1 cellular context compared by ENCODE assay signal in the genomic region with DNA sequence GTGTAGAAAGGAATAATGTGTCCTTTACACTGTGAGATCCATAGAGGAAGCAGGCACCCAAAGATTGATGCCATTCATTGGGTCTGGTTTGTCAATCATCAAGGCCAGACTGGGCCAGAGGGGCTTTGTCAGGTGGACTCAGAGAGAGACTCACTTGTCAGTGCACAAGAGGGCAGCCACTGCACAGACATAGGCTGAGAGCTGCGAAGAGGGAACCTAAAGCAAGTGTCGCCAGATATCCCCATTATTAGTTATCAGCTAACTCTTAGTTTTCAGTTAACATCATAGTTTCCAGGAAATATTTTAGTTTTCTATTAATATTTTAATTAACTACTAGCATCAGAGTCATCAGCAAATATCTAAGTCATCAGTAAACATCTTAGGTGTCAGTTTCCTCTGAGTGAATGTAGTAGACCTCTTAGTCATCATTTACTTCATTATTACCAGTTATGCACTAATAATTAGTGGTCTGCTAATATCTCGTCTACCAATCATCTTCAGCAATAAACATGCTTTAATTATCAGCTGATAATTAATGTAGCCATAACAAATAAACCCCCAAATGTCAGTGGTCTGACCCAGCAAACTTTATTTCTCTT.
TF ChIP-seq lines count a peak whose summit lies in the region.

No MANE protein-coding gene starts in this region.

TF ChIP-seq in GM23338, 12 proteins besides CTCF, POLR2A, EP300 and RAD21 (continued from another document):
- TF ChIP-seq, protein P1, sequence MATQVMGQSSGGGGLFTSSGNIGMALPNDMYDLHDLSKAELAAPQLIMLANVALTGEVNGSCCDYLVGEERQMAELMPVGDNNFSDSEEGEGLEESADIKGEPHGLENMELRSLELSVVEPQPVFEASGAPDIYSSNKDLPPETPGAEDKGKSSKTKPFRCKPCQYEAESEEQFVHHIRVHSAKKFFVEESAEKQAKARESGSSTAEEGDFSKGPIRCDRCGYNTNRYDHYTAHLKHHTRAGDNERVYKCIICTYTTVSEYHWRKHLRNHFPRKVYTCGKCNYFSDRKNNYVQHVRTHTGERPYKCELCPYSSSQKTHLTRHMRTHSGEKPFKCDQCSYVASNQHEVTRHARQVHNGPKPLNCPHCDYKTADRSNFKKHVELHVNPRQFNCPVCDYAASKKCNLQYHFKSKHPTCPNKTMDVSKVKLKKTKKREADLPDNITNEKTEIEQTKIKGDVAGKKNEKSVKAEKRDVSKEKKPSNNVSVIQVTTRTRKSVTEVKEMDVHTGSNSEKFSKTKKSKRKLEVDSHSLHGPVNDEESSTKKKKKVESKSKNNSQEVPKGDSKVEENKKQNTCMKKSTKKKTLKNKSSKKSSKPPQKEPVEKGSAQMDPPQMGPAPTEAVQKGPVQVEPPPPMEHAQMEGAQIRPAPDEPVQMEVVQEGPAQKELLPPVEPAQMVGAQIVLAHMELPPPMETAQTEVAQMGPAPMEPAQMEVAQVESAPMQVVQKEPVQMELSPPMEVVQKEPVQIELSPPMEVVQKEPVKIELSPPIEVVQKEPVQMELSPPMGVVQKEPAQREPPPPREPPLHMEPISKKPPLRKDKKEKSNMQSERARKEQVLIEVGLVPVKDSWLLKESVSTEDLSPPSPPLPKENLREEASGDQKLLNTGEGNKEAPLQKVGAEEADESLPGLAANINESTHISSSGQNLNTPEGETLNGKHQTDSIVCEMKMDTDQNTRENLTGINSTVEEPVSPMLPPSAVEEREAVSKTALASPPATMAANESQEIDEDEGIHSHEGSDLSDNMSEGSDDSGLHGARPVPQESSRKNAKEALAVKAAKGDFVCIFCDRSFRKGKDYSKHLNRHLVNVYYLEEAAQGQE (IDR thresholded peaks at IDR 0.05; ENCODE audit: unreplicated experiment) = no peak
- TF ChIP-seq STAT1 (IDR thresholded peaks at IDR 0.05; ENCODE audit: unreplicated experiment) (no peak), POLR2AphosphoS5 (IDR thresholded peaks at IDR 0.05; ENCODE audit: low read depth) (no peak), EZH2 (IDR thresholded peaks at IDR 0.05; ENCODE audit: low read depth, unreplicated experiment) (no peak)
- TF ChIP-seq, protein P2, sequence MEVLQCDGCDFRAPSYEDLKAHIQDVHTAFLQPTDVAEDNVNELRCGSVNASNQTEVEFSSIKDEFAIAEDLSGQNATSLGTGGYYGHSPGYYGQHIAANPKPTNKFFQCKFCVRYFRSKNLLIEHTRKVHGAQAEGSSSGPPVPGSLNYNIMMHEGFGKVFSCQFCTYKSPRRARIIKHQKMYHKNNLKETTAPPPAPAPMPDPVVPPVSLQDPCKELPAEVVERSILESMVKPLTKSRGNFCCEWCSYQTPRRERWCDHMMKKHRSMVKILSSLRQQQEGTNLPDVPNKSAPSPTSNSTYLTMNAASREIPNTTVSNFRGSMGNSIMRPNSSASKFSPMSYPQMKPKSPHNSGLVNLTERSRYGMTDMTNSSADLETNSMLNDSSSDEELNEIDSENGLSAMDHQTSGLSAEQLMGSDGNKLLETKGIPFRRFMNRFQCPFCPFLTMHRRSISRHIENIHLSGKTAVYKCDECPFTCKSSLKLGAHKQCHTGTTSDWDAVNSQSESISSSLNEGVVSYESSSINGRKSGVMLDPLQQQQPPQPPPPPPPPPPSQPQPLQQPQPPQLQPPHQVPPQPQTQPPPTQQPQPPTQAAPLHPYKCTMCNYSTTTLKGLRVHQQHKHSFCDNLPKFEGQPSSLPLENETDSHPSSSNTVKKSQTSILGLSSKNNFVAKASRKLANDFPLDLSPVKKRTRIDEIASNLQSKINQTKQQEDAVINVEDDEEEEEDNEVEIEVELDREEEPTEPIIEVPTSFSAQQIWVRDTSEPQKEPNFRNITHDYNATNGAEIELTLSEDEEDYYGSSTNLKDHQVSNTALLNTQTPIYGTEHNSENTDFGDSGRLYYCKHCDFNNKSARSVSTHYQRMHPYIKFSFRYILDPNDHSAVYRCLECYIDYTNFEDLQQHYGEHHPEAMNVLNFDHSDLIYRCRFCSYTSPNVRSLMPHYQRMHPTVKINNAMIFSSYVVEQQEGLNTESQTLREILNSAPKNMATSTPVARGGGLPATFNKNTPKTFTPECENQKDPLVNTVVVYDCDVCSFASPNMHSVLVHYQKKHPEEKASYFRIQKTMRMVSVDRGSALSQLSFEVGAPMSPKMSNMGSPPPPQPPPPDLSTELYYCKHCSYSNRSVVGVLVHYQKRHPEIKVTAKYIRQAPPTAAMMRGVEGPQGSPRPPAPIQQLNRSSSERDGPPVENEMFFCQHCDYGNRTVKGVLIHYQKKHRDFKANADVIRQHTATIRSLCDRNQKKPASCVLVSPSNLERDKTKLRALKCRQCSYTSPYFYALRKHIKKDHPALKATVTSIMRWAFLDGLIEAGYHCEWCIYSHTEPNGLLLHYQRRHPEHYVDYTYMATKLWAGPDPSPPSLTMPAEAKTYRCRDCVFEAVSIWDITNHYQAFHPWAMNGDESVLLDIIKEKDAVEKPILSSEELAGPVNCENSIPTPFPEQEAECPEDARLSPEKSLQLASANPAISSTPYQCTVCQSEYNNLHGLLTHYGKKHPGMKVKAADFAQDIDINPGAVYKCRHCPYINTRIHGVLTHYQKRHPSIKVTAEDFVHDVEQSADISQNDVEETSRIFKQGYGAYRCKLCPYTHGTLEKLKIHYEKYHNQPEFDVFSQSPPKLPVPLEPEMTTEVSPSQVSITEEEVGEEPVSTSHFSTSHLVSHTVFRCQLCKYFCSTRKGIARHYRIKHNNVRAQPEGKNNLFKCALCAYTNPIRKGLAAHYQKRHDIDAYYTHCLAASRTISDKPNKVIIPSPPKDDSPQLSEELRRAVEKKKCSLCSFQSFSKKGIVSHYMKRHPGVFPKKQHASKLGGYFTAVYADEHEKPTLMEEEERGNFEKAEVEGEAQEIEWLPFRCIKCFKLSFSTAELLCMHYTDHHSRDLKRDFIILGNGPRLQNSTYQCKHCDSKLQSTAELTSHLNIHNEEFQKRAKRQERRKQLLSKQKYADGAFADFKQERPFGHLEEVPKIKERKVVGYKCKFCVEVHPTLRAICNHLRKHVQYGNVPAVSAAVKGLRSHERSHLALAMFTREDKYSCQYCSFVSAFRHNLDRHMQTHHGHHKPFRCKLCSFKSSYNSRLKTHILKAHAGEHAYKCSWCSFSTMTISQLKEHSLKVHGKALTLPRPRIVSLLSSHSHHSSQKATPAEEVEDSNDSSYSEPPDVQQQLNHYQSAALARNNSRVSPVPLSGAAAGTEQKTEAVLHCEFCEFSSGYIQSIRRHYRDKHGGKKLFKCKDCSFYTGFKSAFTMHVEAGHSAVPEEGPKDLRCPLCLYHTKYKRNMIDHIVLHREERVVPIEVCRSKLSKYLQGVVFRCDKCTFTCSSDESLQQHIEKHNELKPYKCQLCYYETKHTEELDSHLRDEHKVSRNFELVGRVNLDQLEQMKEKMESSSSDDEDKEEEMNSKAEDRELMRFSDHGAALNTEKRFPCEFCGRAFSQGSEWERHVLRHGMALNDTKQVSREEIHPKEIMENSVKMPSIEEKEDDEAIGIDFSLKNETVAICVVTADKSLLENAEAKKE (CRISPR knock-in tag; IDR thresholded peaks at IDR 0.05) = no peak
TF ChIP-seq in GM23338: peak in this region for 0.
